ENCODE assay signal across 22 cellular contexts in genomic region chr3:6354653-6355052, GRCh38.
"Had no signal": no experiment of that assay in that cellular context is flagged by ENCODE, and none has a peak within 500 bp of the region (broad histone marks: within the 10 kb centered on the region; RNA-seq: fewer than 3 reads in every experiment).

No MANE protein-coding gene starts in this region.

- ATAC-seq: activated CD4-positive, alpha-beta T cell treated with anti-CD3 and anti-CD28 coated beads for 36 hours; activated CD4-positive, CD25-positive, alpha-beta regulatory T cell treated with anti-CD3 and anti-CD28 coated beads, Interleukin-2, amount 50 U/mL, for 24 hours; activated CD8-positive, alpha-beta T cell treated with anti-CD3 and anti-CD28 coated beads, Interleukin-2, amount 10 ng/mL, durations not matched to agents 7 days and 5 days; WTC11 had no signal

- DNase-seq: activated CD4-positive, alpha-beta T cell treated with anti-CD3 and anti-CD28 coated beads for 36 hours; activated CD4-positive, alpha-beta T cell treated with anti-CD3 and anti-CD28 coated beads, Interleukin-2, amount 10 ng/mL, durations not matched to agents 7 days and 5 days; activated CD4-positive, alpha-beta T cell treated with anti-CD3 and anti-CD28 coated beads, Interleukin-2, amount 50 U/mL, for 48 hours; activated CD8-positive, alpha-beta T cell treated with anti-CD3 and anti-CD28 coated beads, Interleukin-2, amount 10 ng/mL, durations not matched to agents 7 days and 5 days; activated naive CD8-positive, alpha-beta T cell treated with anti-CD3 and anti-CD28 coated beads, Interleukin-2, amount 10 ng/mL, durations not matched to agents 7 days and 5 days; activated T-cell treated with anti-CD3 and anti-CD28 coated beads, Interleukin-2, amount 50 U/mL, for 24 hours; amygdala; Kasumi-1; KG1; MG63; NCI-H1048; NCI-H1105 treated with DMSO at 0.1 percent for 48 hours; NCI-H1436 treated with DMSO at 0.1 percent for 48 hours; NCI-H1694 treated with DMSO at 0.1 percent for 48 hours; NCI-H2029; NCI-H345; NCI-H526; NCI-H748 treated with DMSO at 0.1 percent for 48 hours; PC-9; Right ventricle myocardium superior had no signal
